Comparison of ENCODE assay signal across 8 cellular contexts in the genomic region with DNA sequence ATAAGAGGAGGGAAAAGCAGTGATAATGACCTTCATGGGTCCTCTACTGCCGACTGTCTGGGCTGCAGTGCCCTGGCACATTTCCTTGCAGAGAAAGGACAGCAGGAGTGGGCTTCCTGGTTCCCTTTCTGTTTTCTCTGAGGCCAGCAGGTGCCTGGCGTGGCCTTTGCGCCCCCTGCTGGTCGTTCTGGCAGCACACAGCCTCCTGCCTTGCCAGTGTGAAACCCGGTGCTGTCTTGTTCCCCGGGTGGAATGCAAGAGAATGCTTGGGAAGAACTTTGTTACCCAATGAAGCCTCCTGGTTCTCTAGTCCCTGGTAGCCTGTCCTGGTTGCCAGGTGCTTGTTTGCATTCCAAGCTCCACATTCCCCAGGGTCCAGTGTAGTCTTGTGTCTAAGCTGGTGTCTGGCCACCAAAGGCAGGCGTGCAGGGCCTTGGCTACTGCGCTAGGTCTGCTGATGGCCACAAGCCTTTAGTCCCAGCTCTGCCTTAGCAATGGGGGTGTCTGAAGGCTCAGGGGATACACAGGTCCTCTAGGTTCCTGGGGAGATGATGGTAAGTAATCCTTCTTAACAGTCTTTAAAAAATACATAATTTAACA.
DNase-seq lines count a peak whose midpoint lies in the region; TF ChIP-seq lines count a peak whose summit lies in the region.

No MANE protein-coding gene starts in this region.

- no CpG with 5 or more reads among the region's 8 CpGs for WGBS in H9 (ENCODE audit: extremely low coverage, insufficient read length, low lambda C conversion rate)

- H3K4ac ChIP-seq in H9 (ENCODE audit: low read depth, low read length): no peak overlapping the region

- H3K27me3 Mint-ChIP-seq in H9 (ENCODE audit: low read depth): peaks cover 1% of the 10 kb centered on the region; the same call in 1 of the 2 replicates

- no peaks in the 10 kb centered on the region for H4K20me1 ChIP-seq in H9 (ENCODE audit: control insufficient read depth, insufficient read depth, insufficient read length)

- no peak overlapping the region for H3K4me3 Mint-ChIP-seq in H9

- no peak overlapping the region for H2BK5ac ChIP-seq in H9 (ENCODE audit: insufficient read length, low read length)

- H2BK12ac ChIP-seq in H9 (ENCODE audit: insufficient read length, low read depth, low read length): no peak overlapping the region

- H2AFZ ChIP-seq in H9 (ENCODE audit: low read length): no peak overlapping the region

- no peak overlapping the region for H3K56ac ChIP-seq in H9 (ENCODE audit: insufficient read length, low read depth, low read length)

- H2AK5ac ChIP-seq in H9 (ENCODE audit: insufficient read length, low read length): no peak overlapping the region

- DNase-seq in GM04504 (ENCODE audit: low read depth) (peak; percentile 22), H9 (peak; percentile 95), NCI-H1105 (lab: John Stamatoyannopoulos, UW) (peak; percentile 57), T47D (ENCODE audit: low read depth in 1 of 2, low spot score in 1 of 2) (peak; percentile 48 to 76), kidney glomerular epithelial cell (lab: John Stamatoyannopoulos, UW) (peak; percentile 36), mesenteric fat pad (ENCODE audit: low spot score) (no peak)
- peak; percentile 33 to 62 for DNase-seq in stimulated activated CD4-positive, alpha-beta T cell treated with anti-CD3 and anti-CD28 coated beads, Interleukin-4, amount 100 ng/mL, for 4 hours

- H3K9ac ChIP-seq in H9 (ENCODE audit: extremely low read depth, insufficient read length, low read length): no peak overlapping the region

- no peak overlapping the region for H3T11ph ChIP-seq in H9 (ENCODE audit: low read length)

- H3K79me2 ChIP-seq in H9 (ENCODE audit: insufficient read depth, low read length): no peaks in the 10 kb centered on the region

- TF ChIP-seq CTCF in H9 (conservative IDR thresholded peaks at IDR 0.05) (peak; percentile 96), VCaP (conservative IDR thresholded peaks at IDR 0.05) (peak; percentile 86)

- H3K9me3 ChIP-seq in H9 (ENCODE audit: control insufficient read depth, low read depth, low read length): no peaks in the 10 kb centered on the region

- H3K23ac ChIP-seq in H9 (ENCODE audit: insufficient read length, low read depth, low read length): no peak overlapping the region

- H3K9me3 Mint-ChIP-seq in H9: no peaks in the 10 kb centered on the region

- H3K4me2 ChIP-seq in H9 (ENCODE audit: insufficient read depth, insufficient read length, low read length): no peak overlapping the region

- H3K27me3 ChIP-seq in H9 (ENCODE audit: insufficient read depth, low read length): no peaks in the 10 kb centered on the region

- no peak overlapping the region for H3K18ac ChIP-seq in H9 (ENCODE audit: insufficient read length, low read depth, low read length)

- no peaks in the 10 kb centered on the region for H3K79me1 ChIP-seq in H9 (ENCODE audit: insufficient read depth, low read depth, low read length, poor library complexity, severe bottlenecking)

- no peak overlapping the region for H3K27ac ChIP-seq in H9 (ENCODE audit: insufficient read length, low read depth, low read length)
- H3K27ac ChIP-seq in VCaP: no peak overlapping the region

- peaks cover 7% of the 10 kb centered on the region in 2 experiments for H3K4me1 Mint-ChIP-seq in H9

- peak overlapping the region in 1 of 3 experiments; percentile 49; a peak in 1 of 7 replicates for H3K27ac Mint-ChIP-seq in H9

- H2BK120ac ChIP-seq in H9 (ENCODE audit: low read depth, low read length, poor library complexity, severe bottlenecking): no peak overlapping the region

- no peaks in the 10 kb centered on the region for H3K23me2 ChIP-seq in H9 (ENCODE audit: insufficient read length, low read depth, low read length, poor library complexity, severe bottlenecking)

- H3K14ac ChIP-seq in H9 (ENCODE audit: insufficient read depth, low read length): no peak overlapping the region

- H4K8ac ChIP-seq in H9 (replicated peaks; ENCODE audit: insufficient read length, low read depth, low read length): no peak overlapping the region

- no peak overlapping the region for H2BK20ac ChIP-seq in H9 (ENCODE audit: low read depth, low read length, poor library complexity, severe bottlenecking)

- no peaks in the 10 kb centered on the region; a peak in 1 of 7 replicates for H3K36me3 Mint-ChIP-seq in H9 (ENCODE audit: insufficient read depth in 1 of 3, low read depth in 3 of 3)

- no peak overlapping the region for H4K5ac ChIP-seq in H9 (ENCODE audit: insufficient read length, low read depth, low read length)

- in situ Hi-C loops in T47D (cut with HindIII; ENCODE audit: low pct_unique_long_range_greater_than_20kb, low sequenced_read_pairs): no loop called here

- no peak overlapping the region for H2BK15ac ChIP-seq in H9 (ENCODE audit: low read depth, low read length)

- no peaks in the 10 kb centered on the region for H3K4me1 ChIP-seq in H9 (ENCODE audit: insufficient read depth, low read length)

- H4K91ac ChIP-seq in H9 (ENCODE audit: insufficient read length, low read depth, low read length): no peak overlapping the region
